Comparison of ENCODE assay signal across 1 cellular context in genomic region chr2:120939595-120940318, GRCh38.
TF ChIP-seq lines count a peak whose summit lies in the region.

No MANE protein-coding gene starts in this region.

TF ChIP-seq in A549, 52 proteins besides CTCF, POLR2A, EP300 and RAD21 (continued from another document):
- TF ChIP-seq, protein P1, sequence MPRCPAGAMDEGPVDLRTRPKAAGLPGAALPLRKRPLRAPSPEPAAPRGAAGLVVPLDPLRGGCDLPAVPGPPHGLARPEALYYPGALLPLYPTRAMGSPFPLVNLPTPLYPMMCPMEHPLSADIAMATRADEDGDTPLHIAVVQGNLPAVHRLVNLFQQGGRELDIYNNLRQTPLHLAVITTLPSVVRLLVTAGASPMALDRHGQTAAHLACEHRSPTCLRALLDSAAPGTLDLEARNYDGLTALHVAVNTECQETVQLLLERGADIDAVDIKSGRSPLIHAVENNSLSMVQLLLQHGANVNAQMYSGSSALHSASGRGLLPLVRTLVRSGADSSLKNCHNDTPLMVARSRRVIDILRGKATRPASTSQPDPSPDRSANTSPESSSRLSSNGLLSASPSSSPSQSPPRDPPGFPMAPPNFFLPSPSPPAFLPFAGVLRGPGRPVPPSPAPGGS (IDR thresholded peaks at IDR 0.05) = no peak
- TF ChIP-seq HES2 (IDR thresholded peaks at IDR 0.05) = no peak
- TF ChIP-seq RNF2 (IDR thresholded peaks at IDR 0.05; ENCODE audit: borderline replicate concordance, low read depth) = no peak
- peak; percentile 89 for TF ChIP-seq NFE2L2 (conservative IDR thresholded peaks at IDR 0.05; ENCODE audit: low read length)
- peak; percentile 91; the same call in 1 of the 2 replicates for TF ChIP-seq HOXB13 (CRISPR knock-in tag; IDR thresholded peaks at IDR 0.05; ENCODE audit: low read depth)
- TF ChIP-seq EHF (CRISPR knock-in tag; IDR thresholded peaks at IDR 0.05) = peak; percentile 62; the same call in 1 of the 2 replicates
- peak; percentile 53; the same call in 1 of the 2 replicates for TF ChIP-seq GATA3 (IDR thresholded peaks at IDR 0.05; ENCODE audit: borderline replicate concordance)
- TF ChIP-seq, protein P2, sequence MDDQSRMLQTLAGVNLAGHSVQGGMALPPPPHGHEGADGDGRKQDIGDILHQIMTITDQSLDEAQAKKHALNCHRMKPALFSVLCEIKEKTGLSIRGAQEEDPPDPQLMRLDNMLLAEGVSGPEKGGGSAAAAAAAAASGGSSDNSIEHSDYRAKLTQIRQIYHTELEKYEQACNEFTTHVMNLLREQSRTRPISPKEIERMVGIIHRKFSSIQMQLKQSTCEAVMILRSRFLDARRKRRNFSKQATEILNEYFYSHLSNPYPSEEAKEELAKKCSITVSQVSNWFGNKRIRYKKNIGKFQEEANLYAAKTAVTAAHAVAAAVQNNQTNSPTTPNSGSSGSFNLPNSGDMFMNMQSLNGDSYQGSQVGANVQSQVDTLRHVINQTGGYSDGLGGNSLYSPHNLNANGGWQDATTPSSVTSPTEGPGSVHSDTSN (IDR thresholded peaks at IDR 0.05) = no peak
- no peak for TF ChIP-seq ZNF302 (CRISPR knock-in tag; IDR thresholded peaks at IDR 0.05)
- no peak for TF ChIP-seq MAZ (IDR thresholded peaks at IDR 0.05; ENCODE audit: borderline replicate concordance, low read depth, low read length)
- no peak for TF ChIP-seq ZSCAN20 (CRISPR knock-in tag; IDR thresholded peaks at IDR 0.05)
- no peak for TF ChIP-seq RCOR1 (IDR thresholded peaks at IDR 0.05; ENCODE audit: low read depth, low read length)
- no peak for TF ChIP-seq RFX5 (IDR thresholded peaks at IDR 0.05)
- no peak for TF ChIP-seq FOSL2 (IDR thresholded peaks at IDR 0.05)
- TF ChIP-seq FOSL2 (CRISPR knock-in tag; IDR thresholded peaks at IDR 0.05) = peak; percentile 79
- 0 out of 2 replicates have a peak, but pooled peaks have one; percentile 30 for TF ChIP-seq MYC (IDR thresholded peaks at IDR 0.05; ENCODE audit: borderline replicate concordance, low read length)
- TF ChIP-seq ESRRA (IDR thresholded peaks at IDR 0.05; ENCODE audit: borderline replicate concordance, low read length) = no peak
- TF ChIP-seq TP53 (CRISPR knock-in tag; IDR thresholded peaks at IDR 0.05) = no peak
- TF ChIP-seq NPAS2 (CRISPR knock-in tag; IDR thresholded peaks at IDR 0.05; ENCODE audit: borderline replicate concordance) = no peak
- peak; percentile 80 for TF ChIP-seq E2F6 (IDR thresholded peaks at IDR 0.05; ENCODE audit: borderline replicate concordance, low read depth)
- no peak for TF ChIP-seq CBX8 (IDR thresholded peaks at IDR 0.05)
- no peak for TF ChIP-seq FOSB (CRISPR knock-in tag; IDR thresholded peaks at IDR 0.05)
- peak; percentile 31; the same call in 1 of the 2 replicates for TF ChIP-seq JUNB (IDR thresholded peaks at IDR 0.05)
- TF ChIP-seq CEBPB (IDR thresholded peaks at IDR 0.05) = peak in 1 of 2 experiments; percentile 37; a peak in 1 of 4 replicates
- no peak for TF ChIP-seq KDM1A (IDR thresholded peaks at IDR 0.05; ENCODE audit: low read depth)
- TF ChIP-seq EHMT2 (IDR thresholded peaks at IDR 0.05; ENCODE audit: low read depth) = no peak
- TF ChIP-seq CHD4 (IDR thresholded peaks at IDR 0.05; ENCODE audit: borderline replicate concordance) = no peak
- no peak; the same call in 1 of the 2 replicates for TF ChIP-seq HOXB5 (CRISPR knock-in tag; IDR thresholded peaks at IDR 0.05)
- TF ChIP-seq, protein P3, sequence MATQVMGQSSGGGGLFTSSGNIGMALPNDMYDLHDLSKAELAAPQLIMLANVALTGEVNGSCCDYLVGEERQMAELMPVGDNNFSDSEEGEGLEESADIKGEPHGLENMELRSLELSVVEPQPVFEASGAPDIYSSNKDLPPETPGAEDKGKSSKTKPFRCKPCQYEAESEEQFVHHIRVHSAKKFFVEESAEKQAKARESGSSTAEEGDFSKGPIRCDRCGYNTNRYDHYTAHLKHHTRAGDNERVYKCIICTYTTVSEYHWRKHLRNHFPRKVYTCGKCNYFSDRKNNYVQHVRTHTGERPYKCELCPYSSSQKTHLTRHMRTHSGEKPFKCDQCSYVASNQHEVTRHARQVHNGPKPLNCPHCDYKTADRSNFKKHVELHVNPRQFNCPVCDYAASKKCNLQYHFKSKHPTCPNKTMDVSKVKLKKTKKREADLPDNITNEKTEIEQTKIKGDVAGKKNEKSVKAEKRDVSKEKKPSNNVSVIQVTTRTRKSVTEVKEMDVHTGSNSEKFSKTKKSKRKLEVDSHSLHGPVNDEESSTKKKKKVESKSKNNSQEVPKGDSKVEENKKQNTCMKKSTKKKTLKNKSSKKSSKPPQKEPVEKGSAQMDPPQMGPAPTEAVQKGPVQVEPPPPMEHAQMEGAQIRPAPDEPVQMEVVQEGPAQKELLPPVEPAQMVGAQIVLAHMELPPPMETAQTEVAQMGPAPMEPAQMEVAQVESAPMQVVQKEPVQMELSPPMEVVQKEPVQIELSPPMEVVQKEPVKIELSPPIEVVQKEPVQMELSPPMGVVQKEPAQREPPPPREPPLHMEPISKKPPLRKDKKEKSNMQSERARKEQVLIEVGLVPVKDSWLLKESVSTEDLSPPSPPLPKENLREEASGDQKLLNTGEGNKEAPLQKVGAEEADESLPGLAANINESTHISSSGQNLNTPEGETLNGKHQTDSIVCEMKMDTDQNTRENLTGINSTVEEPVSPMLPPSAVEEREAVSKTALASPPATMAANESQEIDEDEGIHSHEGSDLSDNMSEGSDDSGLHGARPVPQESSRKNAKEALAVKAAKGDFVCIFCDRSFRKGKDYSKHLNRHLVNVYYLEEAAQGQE (IDR thresholded peaks at IDR 0.05) = no peak
- no peak for TF ChIP-seq CHD2 (IDR thresholded peaks at IDR 0.05; ENCODE audit: low read length, partially characterized antibody)
- TF ChIP-seq SREBF2 (IDR thresholded peaks at IDR 0.05) = no peak
TF ChIP-seq in A549: peak in this region for 14.
